9 cellular contexts compared by ENCODE assay signal in the genomic region with DNA sequence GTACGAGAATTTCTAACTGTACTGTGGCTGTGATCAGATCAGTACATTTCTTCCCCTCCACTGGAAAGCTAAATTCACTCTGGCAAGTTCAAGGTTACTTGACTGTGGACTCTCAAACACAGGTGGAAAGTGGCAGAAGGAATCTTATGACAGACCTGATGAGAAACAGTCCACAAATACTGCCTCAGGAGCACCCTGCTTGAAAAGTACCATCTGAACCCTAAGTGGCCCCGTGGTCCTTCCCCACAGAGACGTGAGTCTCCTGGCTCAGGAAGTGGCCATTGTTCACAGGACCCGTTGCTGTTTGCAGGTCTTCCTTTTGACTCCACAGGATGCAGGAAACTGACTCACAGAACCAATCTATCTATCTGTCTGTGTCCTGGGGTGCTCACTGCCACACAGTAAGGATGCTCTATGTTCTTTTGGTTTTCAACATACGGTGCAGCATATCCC. TPM values are rescaled to one million over a fixed set of nuclear protein-coding genes. Genes with fewer than 3 reads are reported as not detected.
DNase-seq lines count a peak whose midpoint lies in the region; TF ChIP-seq lines count a peak whose summit lies in the region.
"Had no signal": no experiment of that assay in that cellular context is flagged by ENCODE, and none has a peak within 500 bp of the region (broad histone marks: within the 10 kb centered on the region; RNA-seq: fewer than 3 reads in every experiment).

No MANE protein-coding gene starts in this region.

- H3K36me3 Mint-ChIP-seq in neural progenitor cell = peaks cover 10% of the 10 kb centered on the region

- no peak for TF ChIP-seq CTCF in choroid plexus epithelial cell (conservative IDR thresholded peaks at IDR 0.05; ENCODE audit: low read depth, low read length)
- no peak for TF ChIP-seq CTCF in neural progenitor cell (IDR thresholded peaks at IDR 0.05)
- TF ChIP-seq CTCF in sigmoid colon (IDR thresholded peaks at IDR 0.05) = no peak

- H3K4me3 ChIP-seq in choroid plexus epithelial cell (ENCODE audit: low read depth, low read length) = no peak overlapping the region
- no peak overlapping the region for H3K4me3 ChIP-seq in neural progenitor cell
- H3K4me3 ChIP-seq in sigmoid colon = no peak overlapping the region

- H3K9me3 ChIP-seq in neural progenitor cell (ENCODE audit: low read depth) (no peaks in the 10 kb centered on the region), sigmoid colon (no peaks in the 10 kb centered on the region)

- no peaks in the 10 kb centered on the region for H3K27me3 ChIP-seq in neural progenitor cell
- no peaks in the 10 kb centered on the region for H3K27me3 ChIP-seq in sigmoid colon

- H4K20me1 ChIP-seq in neural progenitor cell (ENCODE audit: low read depth) = peaks cover 16% of the 10 kb centered on the region

- H3K27ac ChIP-seq in neural progenitor cell (no peak overlapping the region), sigmoid colon (no peak overlapping the region)

- H3K4me3 Mint-ChIP-seq in neural progenitor cell = no peak overlapping the region

- peaks cover 12% of the 10 kb centered on the region for H3F3A ChIP-seq in neural progenitor cell (ENCODE audit: low read depth)

- peaks cover 39% of the 10 kb centered on the region for H3K79me2 ChIP-seq in neural progenitor cell (ENCODE audit: low read depth)

- H3K27me3 Mint-ChIP-seq in neural progenitor cell (ENCODE audit: insufficient read depth, low read depth) = peaks cover 3% of the 10 kb centered on the region

- H3K4me1 ChIP-seq in neural progenitor cell = peaks cover 18% of the 10 kb centered on the region
- peaks cover 0 to 47% (median 24%) of the 10 kb centered on the region in 4 donors for H3K4me1 ChIP-seq in sigmoid colon

- H3K9ac ChIP-seq in neural progenitor cell = no peak overlapping the region

- peaks cover 5% of the 10 kb centered on the region for H3K9me3 Mint-ChIP-seq in neural progenitor cell

- no peak for TF ChIP-seq EP300 in sigmoid colon (IDR thresholded peaks at IDR 0.05)

- WGBS in sigmoid colon, 2 donors = 40 to 60% methylated on average over 5 of the region's 5 CpGs

- intact Hi-C loops in sigmoid colon (cut with DNase I) = no loop called here

- H2AFZ ChIP-seq in neural progenitor cell (replicated peaks) = no peak overlapping the region

- DNase-seq in activated T-cell treated with anti-CD3 and anti-CD28 coated beads for 48 hours (ENCODE audit: low read depth) = peak; percentile 1
- DNase-seq in activated T-cell treated with anti-CD3 and anti-CD28 coated beads for 4 hours = no peak
- DNase-seq in NCI-H69 (lab: John Stamatoyannopoulos, UW) = peak; percentile 94
- peak; percentile 68 for DNase-seq in choroid plexus epithelial cell (ENCODE audit: low read depth)
- DNase-seq in neural progenitor cell (ENCODE audit: low spot score) = no peak
- DNase-seq in NCI-H2029 (lab: John Stamatoyannopoulos, UW) = no peak
- DNase-seq in anterior cingulate cortex (lab: John Stamatoyannopoulos, UW) = no peak
- DNase-seq in sigmoid colon = no peak
- DNase-seq: SHP77 treated with DMSO at 0.1 percent for 48 hours had no signal

- TF ChIP-seq POLR2A in sigmoid colon (IDR thresholded peaks at IDR 0.05) = no peak

- H3K4me2 ChIP-seq in neural progenitor cell = no peak overlapping the region

- no peaks in the 10 kb centered on the region for H3K36me3 ChIP-seq in neural progenitor cell
- no peaks in the 10 kb centered on the region for H3K36me3 ChIP-seq in sigmoid colon

- H3K4me1 Mint-ChIP-seq in neural progenitor cell = peaks cover 45% of the 10 kb centered on the region

- peak overlapping the region; percentile 72 for H3K27ac Mint-ChIP-seq in neural progenitor cell

RNA-seq across cellular contexts. Expression of gene NHSL1, which starts 47.5 kb away (rescaled TPM):
- total RNA-seq in neural progenitor cell (ENCODE audit: low replicate concordance) = 7.7 and 12.1 TPM in 2 replicates
- 1 to 10 TPM; 6.5 to 8.6 (median 7.0) TPM for total RNA-seq in sigmoid colon
- 10 to 100 TPM; 13.2 to 17.5 (median 16.9) TPM for polyA plus RNA-seq in sigmoid colon

Comparison
In these comparisons a context has a peak if more than half of its experiments do, and no peak if none do; other contexts are left out.
1. DNase-seq: peak in activated T-cell treated with anti-CD3 and anti-CD28 coated beads for 48 hours (single experiment), NCI-H69 (single experiment) and choroid plexus epithelial cell (single experiment); none in activated T-cell treated with anti-CD3 and anti-CD28 coated beads for 4 hours (single experiment), neural progenitor cell (single experiment), NCI-H2029 (single experiment), anterior cingulate cortex (0 of 58) and sigmoid colon (single experiment).